Comparison of ENCODE assay signal across 8 cellular contexts in the genomic region with DNA sequence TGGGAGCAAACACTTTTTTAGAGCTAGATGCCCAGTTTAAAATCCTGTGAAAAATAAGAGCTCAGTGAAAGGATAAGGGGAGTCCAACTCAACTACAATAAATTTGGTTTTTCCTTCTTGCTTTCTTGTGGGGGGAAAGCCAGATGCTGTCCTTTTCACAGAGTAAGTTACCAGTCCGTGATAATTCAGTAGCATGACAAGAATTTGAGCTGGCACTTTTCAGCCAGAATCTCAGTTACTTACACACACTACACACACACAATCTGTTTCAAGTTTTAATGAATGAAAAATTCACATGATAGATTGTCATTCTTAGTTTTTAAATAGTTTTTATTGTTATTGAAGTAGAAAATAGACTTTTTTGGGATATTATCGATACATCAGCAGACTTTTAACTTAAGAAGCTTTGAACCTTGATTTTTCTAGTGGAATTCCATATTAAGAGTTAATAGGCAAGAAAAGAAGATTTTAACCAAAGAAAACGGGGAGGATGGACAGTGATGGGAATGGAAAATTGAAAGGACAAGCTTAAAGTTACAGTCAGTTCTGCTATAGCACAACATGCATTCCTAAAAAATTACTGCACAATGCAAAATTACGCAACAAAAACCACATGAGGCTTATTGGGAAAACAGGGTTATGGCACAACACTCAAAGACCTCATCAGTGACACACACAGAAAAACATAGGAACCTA. TPM values are rescaled to one million over a fixed set of nuclear protein-coding genes. Genes with fewer than 3 reads are reported as not detected.
DNase-seq lines count a peak whose midpoint lies in the region; ATAC-seq and TF ChIP-seq lines count a peak whose summit lies in the region.

No MANE protein-coding gene starts in this region.

- H3K36me3 ChIP-seq in breast epithelium (no peaks in the 10 kb centered on the region), mucosa of descending colon (ENCODE audit: low read depth) (no peaks in the 10 kb centered on the region)

- no peak for TF ChIP-seq POLR2A in breast epithelium (IDR thresholded peaks at IDR 0.05)

- TF ChIP-seq EP300 in Ishikawa (IDR thresholded peaks at IDR 0.05; ENCODE audit: borderline replicate concordance): no peak

- ATAC-seq in mucosa of descending colon (peak; percentile 25), HG03432 (IDR thresholded peaks at IDR 0.05; ENCODE audit: unreplicated experiment) (no peak), GM21717 (IDR thresholded peaks at IDR 0.05; ENCODE audit: unreplicated experiment) (no peak)

- no peak for TF ChIP-seq RAD21 in Ishikawa (IDR thresholded peaks at IDR 0.05; ENCODE audit: low read depth)

- H3K27ac ChIP-seq in breast epithelium: peak overlapping the region; percentile 64 to 80

- H3K4me1 ChIP-seq in breast epithelium: peaks cover 0 to 37% of the 10 kb centered on the region in 2 donors
- H3K4me1 ChIP-seq in mucosa of descending colon (ENCODE audit: low read depth): peaks cover 11% of the 10 kb centered on the region

- no peaks in the 10 kb centered on the region for H3K27me3 ChIP-seq in breast epithelium

- no peak for TF ChIP-seq CTCF in breast epithelium (IDR thresholded peaks at IDR 0.05)
- no peak for TF ChIP-seq CTCF in mucosa of descending colon (IDR thresholded peaks at IDR 0.05)

- H3K9me3 ChIP-seq in breast epithelium (no peaks in the 10 kb centered on the region), mucosa of descending colon (no peaks in the 10 kb centered on the region)

- intact Hi-C loops in breast epithelium (cut with DNase I; ENCODE audit: low total_unique reads) (no loop called here), mucosa of descending colon (cut with DNase I, micrococcal nuclease) (no loop called here)

- peak; percentile 72 for DNase-seq in AG08396 (ENCODE audit: low spot score)
- no peak for DNase-seq in breast epithelium (ENCODE audit: low spot score in 2 of 2)
- no peak for DNase-seq in mucosa of descending colon
- no peak for DNase-seq in NCI-H526 treated with DMSO at 0.1 percent for 48 hours (lab: John Stamatoyannopoulos, UW)
- DNase-seq in stimulated activated CD4-positive, alpha-beta T cell treated with anti-CD3 and anti-CD28 coated beads, Interleukin-2, amount 100 ng/mL, for 24 hours: no peak

- no peak overlapping the region for H3K4me3 ChIP-seq in breast epithelium
- no peak overlapping the region for H3K4me3 ChIP-seq in mucosa of descending colon

TF ChIP-seq in Ishikawa, 13 proteins besides CTCF, POLR2A, EP300 and RAD21:
- TF ChIP-seq CEBPB (IDR thresholded peaks at IDR 0.05) (peak; percentile 94), FOXM1 (IDR thresholded peaks at IDR 0.05; ENCODE audit: borderline replicate concordance, low read depth) (no peak)

RNA-seq across cellular contexts. Expression of gene PSMD6, which starts 47.0 kb away (rescaled TPM):
- total RNA-seq in breast epithelium: 10 to 100 TPM; 60.9 to 74.7 (median 69.8) TPM
- 10 to 100 TPM; 39.1 to 61.8 (median 57.5) TPM for total RNA-seq in mucosa of descending colon
